ENCODE assay signal across 8 cellular contexts in genomic region chr11:67117667-67118058, GRCh38. TPM values are rescaled to one million over a fixed set of nuclear protein-coding genes. Genes with fewer than 3 reads are reported as not detected.
DNase-seq lines count a peak whose midpoint lies in the region; ATAC-seq and TF ChIP-seq lines count a peak whose summit lies in the region.

No MANE protein-coding gene starts in this region.

- H3K4me3 Mint-ChIP-seq in mesothelial cell of epicardium, result peak overlapping the region; percentile 66

- H3K27ac Mint-ChIP-seq in mesothelial cell of epicardium, result peak overlapping the region; percentile 96

- H3K4me1 Mint-ChIP-seq in mesothelial cell of epicardium, result peaks cover 31% of the 10 kb centered on the region

- no peak for TF ChIP-seq CTCF in mesothelial cell of epicardium (IDR thresholded peaks at IDR 0.05; ENCODE audit: unreplicated experiment)

- no peaks in the 10 kb centered on the region for H3K36me3 Mint-ChIP-seq in mesothelial cell of epicardium

- DNase-seq in NCI-H2227 (lab: John Stamatoyannopoulos, UW; ENCODE audit: unreplicated experiment) (peak; percentile 59), NCI-H2227 treated with DMSO at 0.1 percent for 48 hours (lab: John Stamatoyannopoulos, UW) (no peak), ecto neural progenitor cell (ENCODE audit: low spot score) (peak; percentile 71), mesothelial cell of epicardium (ENCODE audit: low spot score in 2 of 2, unreplicated experiment in 2 of 2) (peak; percentile 34 to 53), substantia nigra (lab: John Stamatoyannopoulos, UW) (peak in 11 of 49 donors; percentile 5 to 60 (median 30))
- peak; percentile 68 for DNase-seq in activated CD4-positive, alpha-beta T cell treated with anti-CD3 and anti-CD28 coated beads for 48 hours

- no peak for ATAC-seq in HG03521 (IDR thresholded peaks at IDR 0.05; ENCODE audit: unreplicated experiment)
- no peak for ATAC-seq in HG03280 (IDR thresholded peaks at IDR 0.05; ENCODE audit: unreplicated experiment)

- H3K27me3 Mint-ChIP-seq in mesothelial cell of epicardium (ENCODE audit: low read depth), result no peaks in the 10 kb centered on the region

- H3K27ac ChIP-seq in substantia nigra (ENCODE audit: low read depth, low read length, poor library complexity, severe bottlenecking), result peak overlapping the region; percentile 74

- no peaks in the 10 kb centered on the region for H3K9me3 Mint-ChIP-seq in mesothelial cell of epicardium

RNA-seq across cellular contexts. Expression of gene KDM2A, which starts 1.4 kb away (rescaled TPM):
- total RNA-seq in mesothelial cell of epicardium, result 135 to 142 TPM (median 138 TPM) in 3 replicates
